In genomic region chr17:36732351-36732750, GRCh38 we compare ENCODE assay signal across 31 cellular contexts.
"Had no signal": no experiment of that assay in that cellular context is flagged by ENCODE, and none has a peak within 500 bp of the region (broad histone marks: within the 10 kb centered on the region; RNA-seq: fewer than 3 reads in every experiment).

No MANE protein-coding gene starts in this region.

- H3K9me3 Mint-ChIP-seq: activated CD4-positive, alpha-beta memory T cell treated with anti-CD3 and anti-CD28 coated beads, Interleukin-2, amount 10 ng/mL, durations not matched to agents 7 days and 5 days; activated naive CD8-positive, alpha-beta T cell treated with anti-CD3 and anti-CD28 coated beads for 36 hours; activated T-cell treated with anti-CD3 and anti-CD28 coated beads, Interleukin-2, amount 50 U/mL, for 72 hours; activated T-helper 17 cell treated with anti-CD3 and anti-CD28 coated beads, Interleukin-2, amount 50 U/mL, for 72 hours had no signal

- H3K4me2 ChIP-seq: PC-9 had no signal

- DNase-seq: activated CD4-positive, alpha-beta memory T cell treated with anti-CD3 and anti-CD28 coated beads, Interleukin-2, amount 10 ng/mL, durations not matched to agents 7 days and 5 days; activated CD4-positive, alpha-beta T cell treated with anti-CD3 and anti-CD28 coated beads for 36 hours; activated CD4-positive, alpha-beta T cell treated with anti-CD3 and anti-CD28 coated beads, Interleukin-2, amount 50 U/mL, for 1 hour; activated CD8-positive, alpha-beta memory T cell treated with anti-CD3 and anti-CD28 coated beads for 24 hours; activated CD8-positive, alpha-beta memory T cell treated with anti-CD3 and anti-CD28 coated beads, Interleukin-2, amount 10 ng/mL, durations not matched to agents 7 days and 5 days; activated CD8-positive, alpha-beta memory T cell treated with anti-CD3 and anti-CD28 coated beads, Interleukin-2, amount 50 U/mL, for 48 hours; activated effector memory CD4-positive, alpha-beta T cell treated with anti-CD3 and anti-CD28 coated beads, Interleukin-2, amount 50 U/mL, for 16 hours; activated naive CD4-positive, alpha-beta T cell; activated naive CD4-positive, alpha-beta T cell treated with anti-CD3 and anti-CD28 coated beads, Interleukin-2, amount 50 U/mL, for 16 hours; activated naive CD8-positive, alpha-beta T cell treated with anti-CD3 and anti-CD28 coated beads for 36 hours; activated T-cell treated with anti-CD3 and anti-CD28 coated beads, Interleukin-2, amount 50 U/mL, for 72 hours; amniotic stem cell; brain microvascular endothelial cell; central memory CD4-positive, alpha-beta T cell; NCI-H146; NCI-H187; NCI-H2107; NCI-H446; NCI-H526 treated with DMSO at 0.1 percent for 48 hours; NCI-H774; PC-9; SIG-M5; T-helper 1 cell; T-helper 2 cell; T-helper 9 cell had no signal

- FAIRE-seq: RCC 7860 had no signal

- H3K36me3 Mint-ChIP-seq: activated CD8-positive, alpha-beta memory T cell treated with anti-CD3 and anti-CD28 coated beads, Interleukin-2, amount 10 ng/mL, durations not matched to agents 7 days and 5 days; activated naive CD8-positive, alpha-beta T cell treated with anti-CD3 and anti-CD28 coated beads for 36 hours had no signal

- H3K27ac ChIP-seq: brain microvascular endothelial cell, PC-9, RWPE1 had no signal

- H3K4me3 Mint-ChIP-seq: activated CD4-positive, alpha-beta memory T cell treated with anti-CD3 and anti-CD28 coated beads, Interleukin-2, amount 10 ng/mL, durations not matched to agents 7 days and 5 days; activated CD4-positive, alpha-beta T cell treated with anti-CD3 and anti-CD28 coated beads for 36 hours; activated CD8-positive, alpha-beta memory T cell treated with anti-CD3 and anti-CD28 coated beads, Interleukin-2, amount 10 ng/mL, durations not matched to agents 7 days and 5 days; activated naive CD8-positive, alpha-beta T cell treated with anti-CD3 and anti-CD28 coated beads for 36 hours; activated T-cell treated with anti-CD3 and anti-CD28 coated beads, Interleukin-2, amount 50 U/mL, for 72 hours; activated T-helper 17 cell treated with anti-CD3 and anti-CD28 coated beads, Interleukin-2, amount 50 U/mL, for 72 hours had no signal

- H3K4me3 ChIP-seq: PC-9 had no signal

- H2AFZ ChIP-seq: PC-9 had no signal

- ATAC-seq: activated CD4-positive, alpha-beta T cell treated with anti-CD3 and anti-CD28 coated beads for 36 hours; activated CD4-positive, CD25-positive, alpha-beta regulatory T cell treated with anti-CD3 and anti-CD28 coated beads, Interleukin-2, amount 50 U/mL, for 24 hours; activated CD8-positive, alpha-beta memory T cell treated with anti-CD3 and anti-CD28 coated beads, Interleukin-2, amount 10 ng/mL, durations not matched to agents 7 days and 5 days; activated T-cell treated with anti-CD3 and anti-CD28 coated beads, Interleukin-2, amount 50 U/mL, for 72 hours; activated T-helper 17 cell treated with anti-CD3 and anti-CD28 coated beads, Interleukin-2, amount 50 U/mL, for 72 hours; Right ventricle myocardium inferior; SK-N-SH treated with all-trans-retinoic acid at 6 μM for 48 hours had no signal

- H3K27ac Mint-ChIP-seq: activated CD4-positive, alpha-beta memory T cell treated with anti-CD3 and anti-CD28 coated beads, Interleukin-2, amount 10 ng/mL, durations not matched to agents 7 days and 5 days; activated CD4-positive, alpha-beta T cell treated with anti-CD3 and anti-CD28 coated beads for 36 hours; activated CD8-positive, alpha-beta memory T cell treated with anti-CD3 and anti-CD28 coated beads, Interleukin-2, amount 10 ng/mL, durations not matched to agents 7 days and 5 days; activated naive CD8-positive, alpha-beta T cell treated with anti-CD3 and anti-CD28 coated beads for 36 hours; activated T-cell treated with anti-CD3 and anti-CD28 coated beads, Interleukin-2, amount 50 U/mL, for 72 hours; activated T-helper 17 cell treated with anti-CD3 and anti-CD28 coated beads, Interleukin-2, amount 50 U/mL, for 72 hours had no signal

- H3K36me3 ChIP-seq: brain microvascular endothelial cell had no signal
